Comparison of ENCODE assay signal across 8 cellular contexts in the genomic region with DNA sequence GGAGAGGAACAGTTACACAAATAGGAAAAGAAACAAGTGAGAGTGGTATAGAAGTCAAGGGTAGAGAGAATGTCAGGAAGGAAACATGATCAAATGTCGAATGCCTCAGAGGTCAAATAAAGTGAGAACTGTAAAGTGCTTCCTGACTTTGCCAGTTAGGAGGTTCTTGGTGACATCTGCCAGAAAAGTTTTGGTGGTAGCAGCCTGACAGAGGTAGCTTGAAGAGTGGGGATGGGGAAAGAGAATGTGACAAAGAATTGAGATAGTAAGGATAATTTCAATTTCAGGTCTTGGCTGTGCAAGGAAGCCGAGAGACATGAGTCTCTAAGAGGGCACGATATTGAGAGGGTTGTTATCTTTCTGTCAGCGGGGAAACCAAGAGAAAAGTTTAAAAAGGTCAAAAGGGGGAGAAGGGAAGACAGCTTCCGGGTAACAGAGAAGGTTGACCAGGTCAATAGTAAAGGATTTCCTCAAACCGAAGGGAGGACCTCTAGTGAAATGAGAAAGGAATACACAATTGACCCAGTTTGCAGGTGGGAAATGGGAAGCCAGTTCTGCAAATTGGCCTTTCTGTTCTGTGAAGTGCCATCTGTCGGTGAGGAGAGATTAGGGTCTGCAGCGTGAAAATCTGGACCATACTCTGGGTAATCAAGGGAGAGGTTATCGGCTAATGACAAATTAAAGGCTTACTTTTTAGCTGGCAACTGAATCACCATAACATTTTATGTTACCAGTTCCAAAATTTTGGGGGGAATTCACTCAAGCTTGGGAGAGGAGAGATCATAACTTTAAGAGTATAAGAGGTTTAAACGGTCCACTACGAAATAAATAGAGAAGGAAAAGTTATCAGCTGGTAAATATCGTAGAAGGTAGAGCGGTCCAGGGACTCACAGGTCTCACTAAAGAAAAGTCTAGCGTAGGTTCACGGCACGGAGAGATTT. TPM values are rescaled to one million over a fixed set of nuclear protein-coding genes. Genes with fewer than 3 reads are reported as not detected.
A peak's percentile ranks its signal among the peaks of the same experiment; 100 is the strongest.
DNase-seq lines count a peak whose midpoint lies in the region; ATAC-seq and TF ChIP-seq lines count a peak whose summit lies in the region.

No MANE protein-coding gene starts in this region.

- CTCF ChIA-PET in AG04450 (lab: Charles Lee), result interaction anchor here (0.6 to 4.2 kb wide), 11 partner anchors 13 to 281 kb away, joined by 3 to 72 read pairs (median 11); partner anchors contain the start of genes HLA-DMA and TAP2
- CTCF ChIA-PET in GM10248 (lab: Yijun Ruan, JAX), result interaction anchor here (0.6 to 14.8 kb wide), 15 partner anchors 9 to 129 kb away, joined by 3 to 313 read pairs (median 6); partner anchors contain the start of genes HLA-DMA, HLA-DMB and TAP2

- peaks cover under 1% of the 10 kb centered on the region; the same call in 1 of the 2 replicates for H3K9me3 ChIP-seq in AG04450 (ENCODE audit: control insufficient read depth, insufficient read depth, low read length)

- peaks cover 13 to 22% of the 10 kb centered on the region in 2 donors for H3K36me3 Mint-ChIP-seq in activated T-cell treated with anti-CD3 and anti-CD28 coated beads, Interleukin-2, amount 50 U/mL, for 72 hours (ENCODE audit: insufficient read depth in 2 of 2)
- H3K36me3 Mint-ChIP-seq in progenitor cell of endocrine pancreas (ENCODE audit: insufficient read depth), result peaks cover 6% of the 10 kb centered on the region

- H3K4me1 Mint-ChIP-seq in activated T-cell treated with anti-CD3 and anti-CD28 coated beads, Interleukin-2, amount 50 U/mL, for 72 hours (ENCODE audit: low read depth), result peaks cover 38% of the 10 kb centered on the region
- peaks cover 13% of the 10 kb centered on the region for H3K4me1 Mint-ChIP-seq in progenitor cell of endocrine pancreas (ENCODE audit: low read depth)

- H3K9me3 Mint-ChIP-seq in activated T-cell treated with anti-CD3 and anti-CD28 coated beads, Interleukin-2, amount 50 U/mL, for 72 hours, result no peaks in the 10 kb centered on the region
- H3K9me3 Mint-ChIP-seq in progenitor cell of endocrine pancreas (ENCODE audit: low read depth), result no peaks in the 10 kb centered on the region

- H3K27me3 ChIP-seq in AG04450 (ENCODE audit: control insufficient read depth, insufficient read depth, low read length), result no peaks in the 10 kb centered on the region

- H3K27ac ChIP-seq in AG04450 (ENCODE audit: low read depth, low read length), result peak overlapping the region; percentile 100

- no peak for ATAC-seq in activated T-cell treated with anti-CD3 and anti-CD28 coated beads, Interleukin-2, amount 50 U/mL, for 72 hours (replicated peaks in 1 of 2)
- ATAC-seq in GM21390 (IDR thresholded peaks at IDR 0.05; ENCODE audit: unreplicated experiment) (no peak), HG02623 (IDR thresholded peaks at IDR 0.05; ENCODE audit: unreplicated experiment) (no peak)

- POLR2A ChIA-PET in AG04450 (lab: Yijun Ruan, JAX), result interaction anchor here (5.9 to 8.3 kb wide), 2 partner anchors 14 to 73 kb away, joined by 63 to 199 read pairs; no protein-coding TSS in a partner anchor
- POLR2A ChIA-PET in GM10248 (lab: Yijun Ruan, JAX), result interaction anchor here (0.6 to 9.8 kb wide), 6 partner anchors 11 to 122 kb away, joined by 3 to 219 read pairs (median 4); partner anchors contain the start of gene HLA-DMA

- peak overlapping the region; percentile 82 to 86 for H3K4me3 Mint-ChIP-seq in activated T-cell treated with anti-CD3 and anti-CD28 coated beads, Interleukin-2, amount 50 U/mL, for 72 hours
- peak overlapping the region; percentile 92 for H3K4me3 Mint-ChIP-seq in progenitor cell of endocrine pancreas (ENCODE audit: low read depth)

- DNase-seq in AG04450 (ENCODE audit: low read depth, low spot score), result no peak
- DNase-seq in GM10248 (ENCODE audit: extremely low spot score), result no peak
- peak; percentile 56 for DNase-seq in NCI-H2196 treated with DMSO at 0.1 percent for 48 hours (lab: John Stamatoyannopoulos, UW; ENCODE audit: unreplicated experiment)
- DNase-seq in activated T-cell treated with anti-CD3 and anti-CD28 coated beads, Interleukin-2, amount 50 U/mL, for 72 hours, result no peak
- DNase-seq in globus pallidus (ENCODE audit: low spot score), result peak; percentile 74
- DNase-seq in progenitor cell of endocrine pancreas (ENCODE audit: low spot score, unreplicated experiment), result no peak

- H3K4me3 ChIP-seq in AG04450 (ENCODE audit: low read depth, low read length), result peak overlapping the region; percentile 85

- TF ChIP-seq CTCF in AG04450 (IDR thresholded peaks at IDR 0.05; ENCODE audit: low read depth, low read length) (peak; percentile 59), GM10248 (IDR thresholded peaks at IDR 0.05; ENCODE audit: control extremely low read depth, extremely low read depth, low read depth, missing control alignments) (peak; percentile 49), progenitor cell of endocrine pancreas (IDR thresholded peaks at IDR 0.05; ENCODE audit: unreplicated experiment) (peak; percentile 54)

- peak overlapping the region; percentile 71 for H3K27ac Mint-ChIP-seq in activated T-cell treated with anti-CD3 and anti-CD28 coated beads, Interleukin-2, amount 50 U/mL, for 72 hours
- H3K27ac Mint-ChIP-seq in progenitor cell of endocrine pancreas, result peak overlapping the region; percentile 99

- no peaks in the 10 kb centered on the region for H3K27me3 Mint-ChIP-seq in activated T-cell treated with anti-CD3 and anti-CD28 coated beads, Interleukin-2, amount 50 U/mL, for 72 hours (ENCODE audit: low read depth)
- H3K27me3 Mint-ChIP-seq in progenitor cell of endocrine pancreas, result no peaks in the 10 kb centered on the region

RNA-seq across cellular contexts. Expression of gene BRD2, which starts 1.0 kb away (rescaled TPM):
- 110 and 138 TPM in 2 replicates for polyA plus RNA-seq in AG04450 (2011; rRNA removed)
- polyA minus RNA-seq in AG04450 (2011; rRNA and poly(A)+ RNA removed), result 102 and 104 TPM in 2 replicates
- 100 to 1,000 TPM; 238 to 291 TPM for total RNA-seq in activated T-cell treated with anti-CD3 and anti-CD28 coated beads, Interleukin-2, amount 50 U/mL, for 72 hours
- total RNA-seq in progenitor cell of endocrine pancreas, result 229 and 238 TPM in 2 replicates

RNA-seq across cellular contexts. Expression of gene HLA-DMA, which starts 14.5 kb away (rescaled TPM):
- polyA plus RNA-seq in AG04450 (2011; rRNA removed), result 7.1 and 8.2 TPM in 2 replicates
- polyA minus RNA-seq in AG04450 (2011; rRNA and poly(A)+ RNA removed), result 4.5 TPM in 2 replicates
- total RNA-seq in activated T-cell treated with anti-CD3 and anti-CD28 coated beads, Interleukin-2, amount 50 U/mL, for 72 hours, result 10 to 100 TPM; 19.4 to 20.2 TPM
- 3.3 and 3.4 TPM in 2 replicates for total RNA-seq in progenitor cell of endocrine pancreas

RNA-seq across cellular contexts. Expression of gene HLA-DMB, which starts 26.6 kb away (rescaled TPM):
- polyA plus RNA-seq in AG04450 (2011; rRNA removed), result 0.07 and 0.12 TPM in 2 replicates
- not detected in 2 replicates for polyA minus RNA-seq in AG04450 (2011; rRNA and poly(A)+ RNA removed)
- 1 to 10 TPM; 3.4 to 3.6 TPM for total RNA-seq in activated T-cell treated with anti-CD3 and anti-CD28 coated beads, Interleukin-2, amount 50 U/mL, for 72 hours
- total RNA-seq in progenitor cell of endocrine pancreas, result 1.1 and 1.8 TPM in 2 replicates

RNA-seq across cellular contexts. Expression of gene HLA-DOA, which starts 42.0 kb away (rescaled TPM):
- 0.02 TPM in 1 of 2 replicates, not detected in the other for polyA plus RNA-seq in AG04450 (2011; rRNA removed)
- polyA minus RNA-seq in AG04450 (2011; rRNA and poly(A)+ RNA removed), result not detected in 2 replicates
- total RNA-seq in activated T-cell treated with anti-CD3 and anti-CD28 coated beads, Interleukin-2, amount 50 U/mL, for 72 hours, result 1 to 10 TPM; 3.1 to 3.9 TPM
- 4.1 and 5.6 TPM in 2 replicates for total RNA-seq in progenitor cell of endocrine pancreas

Comparison
In these comparisons a context has a peak if more than half of its experiments do, and no peak if none do; other contexts are left out.
1. DNase-seq: peak in NCI-H2196 treated with DMSO at 0.1 percent for 48 hours (single experiment) and globus pallidus (single experiment); none in AG04450 (single experiment), GM10248 (single experiment), activated T-cell treated with anti-CD3 and anti-CD28 coated beads, Interleukin-2, amount 50 U/mL, for 72 hours (0 of 2) and progenitor cell of endocrine pancreas (single experiment).
2. Peak in every context shown above with its lines, with median percentiles within 50 percentile points of each other: CTCF ChIP-seq.